2 cellular contexts compared by ENCODE assay signal in genomic region chr14:73289308-73289707, GRCh38.
TF ChIP-seq lines count a peak whose summit lies in the region.

No MANE protein-coding gene starts in this region.

TF ChIP-seq in GM12891, 5 proteins besides CTCF, POLR2A, EP300 and RAD21 (continued from another document):
- TF ChIP-seq SPI1 (IDR thresholded peaks at IDR 0.05; ENCODE audit: low read depth, low read length) (peak; percentile 38; the same call in 1 of the 2 replicates), TAF1 (IDR thresholded peaks at IDR 0.05; ENCODE audit: low read depth, low read length) (no peak)
TF ChIP-seq in GM12891: peak in this region for 1.

TF ChIP-seq in GM12878, 131 proteins besides CTCF, POLR2A, EP300 and RAD21 (continued from another document):
- no peak for TF ChIP-seq RUNX3 (IDR thresholded peaks at IDR 0.05; ENCODE audit: low read length)
- TF ChIP-seq MTA2 (IDR thresholded peaks at IDR 0.05; ENCODE audit: low read depth) = peak; percentile 13; the same call in 1 of the 2 replicates
- no peak for TF ChIP-seq ETV6 (conservative IDR thresholded peaks at IDR 0.05 in 1 of 2, IDR thresholded peaks at IDR 0.05 in 1 of 2; ENCODE audit: borderline replicate concordance in 1 of 2, low read depth in 1 of 2)
